In the genomic region with DNA sequence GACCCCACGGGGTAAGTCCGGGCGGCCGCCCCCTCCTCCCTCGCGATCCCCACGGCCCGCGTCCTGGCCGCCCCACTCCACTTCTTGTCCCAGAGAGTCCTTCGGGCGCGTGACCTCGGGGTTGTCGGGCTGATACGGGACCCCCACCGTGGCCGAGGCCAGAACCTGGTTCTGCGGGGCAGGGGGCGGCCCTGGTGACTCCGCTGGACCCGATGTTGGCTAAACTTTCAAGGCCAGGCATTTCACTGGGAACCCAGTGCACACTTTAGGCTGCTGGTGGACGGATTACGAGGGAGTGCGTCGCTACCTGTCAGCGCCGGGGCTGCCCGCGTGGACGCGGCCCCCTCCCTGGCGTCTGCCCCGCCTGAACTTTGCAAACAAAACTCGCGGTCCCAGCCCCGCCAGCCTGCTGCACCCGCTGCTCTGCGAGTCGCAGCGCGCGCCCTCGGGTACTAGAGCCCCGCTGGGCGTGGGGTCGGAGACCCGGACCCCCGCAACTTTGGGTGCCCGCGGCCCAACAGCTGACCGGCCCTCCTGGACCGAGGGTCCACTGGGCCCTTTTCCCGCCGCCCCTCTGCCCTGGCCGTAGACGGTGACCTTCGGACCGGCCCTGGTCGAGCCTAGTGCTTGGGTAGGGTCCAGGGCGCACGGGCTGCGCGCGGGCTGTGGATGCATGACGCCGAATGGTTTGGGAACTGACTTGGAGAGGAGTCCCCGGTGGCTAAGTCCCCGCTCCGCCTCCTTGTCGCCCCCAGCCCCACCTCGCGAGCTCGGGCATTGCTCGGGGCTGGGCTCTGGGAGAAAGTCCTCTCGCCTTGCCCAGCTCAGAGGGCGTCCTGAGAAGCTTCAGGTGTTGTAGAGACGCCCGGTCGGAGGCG, we compare ENCODE assay signal across 2 cellular contexts.
A peak's percentile ranks its signal among the peaks of the same experiment; 100 is the strongest.
TF ChIP-seq lines count a peak whose summit lies in the region.

No MANE protein-coding gene starts in this region.

TF ChIP-seq in WTC11, 78 proteins besides CTCF, POLR2A, EP300 and RAD21:
- TF ChIP-seq, protein P1, sequence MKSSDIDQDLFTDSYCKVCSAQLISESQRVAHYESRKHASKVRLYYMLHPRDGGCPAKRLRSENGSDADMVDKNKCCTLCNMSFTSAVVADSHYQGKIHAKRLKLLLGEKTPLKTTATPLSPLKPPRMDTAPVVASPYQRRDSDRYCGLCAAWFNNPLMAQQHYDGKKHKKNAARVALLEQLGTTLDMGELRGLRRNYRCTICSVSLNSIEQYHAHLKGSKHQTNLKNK (CRISPR knock-in tag; IDR thresholded peaks at IDR 0.05) = no peak
- TF ChIP-seq ZNF423 (CRISPR knock-in tag; IDR thresholded peaks at IDR 0.05) (0 out of 2 replicates have a peak, but pooled peaks have one; percentile 5), SP1 (CRISPR knock-in tag; conservative IDR thresholded peaks at IDR 0.05) (0 out of 2 replicates have a peak, but pooled peaks have one; percentile 32)

TF ChIP-seq in H1, 55 proteins besides CTCF, POLR2A, EP300 and RAD21:
- TF ChIP-seq BACH1 (IDR thresholded peaks at IDR 0.05; ENCODE audit: low read length) (no peak), GABPA (IDR thresholded peaks at IDR 0.05; ENCODE audit: borderline replicate concordance, insufficient read depth, low read length) (peak; percentile 38; the same call in 1 of the 2 replicates), SUZ12 (IDR thresholded peaks at IDR 0.05; ENCODE audit: low read length) (peak; percentile 82; the same call in 1 of the 2 replicates), SIRT6 (IDR thresholded peaks at IDR 0.05; ENCODE audit: low read length) (no peak), EZH2 (IDR thresholded peaks at IDR 0.05; ENCODE audit: low read depth, low read length, severe bottlenecking) (peak; percentile 84), SIX5 (IDR thresholded peaks at IDR 0.05; ENCODE audit: low read depth, low read length) (no peak), TAF7 (optimal IDR thresholded peaks at IDR 0.05; ENCODE audit: borderline replicate concordance, low read depth, low read length) (no peak), BCL11A (IDR thresholded peaks at IDR 0.05; ENCODE audit: low read depth in 2 of 2, low read length in 2 of 2) (no peak), KDM4A (IDR thresholded peaks at IDR 0.05; ENCODE audit: low read depth, low read length, severe bottlenecking) (peak; percentile 66), KDM5A (IDR thresholded peaks at IDR 0.05; ENCODE audit: low read length) (no peak), ASH2L (IDR thresholded peaks at IDR 0.05; ENCODE audit: low read length) (peak; percentile 51)
- TF ChIP-seq, protein P2, sequence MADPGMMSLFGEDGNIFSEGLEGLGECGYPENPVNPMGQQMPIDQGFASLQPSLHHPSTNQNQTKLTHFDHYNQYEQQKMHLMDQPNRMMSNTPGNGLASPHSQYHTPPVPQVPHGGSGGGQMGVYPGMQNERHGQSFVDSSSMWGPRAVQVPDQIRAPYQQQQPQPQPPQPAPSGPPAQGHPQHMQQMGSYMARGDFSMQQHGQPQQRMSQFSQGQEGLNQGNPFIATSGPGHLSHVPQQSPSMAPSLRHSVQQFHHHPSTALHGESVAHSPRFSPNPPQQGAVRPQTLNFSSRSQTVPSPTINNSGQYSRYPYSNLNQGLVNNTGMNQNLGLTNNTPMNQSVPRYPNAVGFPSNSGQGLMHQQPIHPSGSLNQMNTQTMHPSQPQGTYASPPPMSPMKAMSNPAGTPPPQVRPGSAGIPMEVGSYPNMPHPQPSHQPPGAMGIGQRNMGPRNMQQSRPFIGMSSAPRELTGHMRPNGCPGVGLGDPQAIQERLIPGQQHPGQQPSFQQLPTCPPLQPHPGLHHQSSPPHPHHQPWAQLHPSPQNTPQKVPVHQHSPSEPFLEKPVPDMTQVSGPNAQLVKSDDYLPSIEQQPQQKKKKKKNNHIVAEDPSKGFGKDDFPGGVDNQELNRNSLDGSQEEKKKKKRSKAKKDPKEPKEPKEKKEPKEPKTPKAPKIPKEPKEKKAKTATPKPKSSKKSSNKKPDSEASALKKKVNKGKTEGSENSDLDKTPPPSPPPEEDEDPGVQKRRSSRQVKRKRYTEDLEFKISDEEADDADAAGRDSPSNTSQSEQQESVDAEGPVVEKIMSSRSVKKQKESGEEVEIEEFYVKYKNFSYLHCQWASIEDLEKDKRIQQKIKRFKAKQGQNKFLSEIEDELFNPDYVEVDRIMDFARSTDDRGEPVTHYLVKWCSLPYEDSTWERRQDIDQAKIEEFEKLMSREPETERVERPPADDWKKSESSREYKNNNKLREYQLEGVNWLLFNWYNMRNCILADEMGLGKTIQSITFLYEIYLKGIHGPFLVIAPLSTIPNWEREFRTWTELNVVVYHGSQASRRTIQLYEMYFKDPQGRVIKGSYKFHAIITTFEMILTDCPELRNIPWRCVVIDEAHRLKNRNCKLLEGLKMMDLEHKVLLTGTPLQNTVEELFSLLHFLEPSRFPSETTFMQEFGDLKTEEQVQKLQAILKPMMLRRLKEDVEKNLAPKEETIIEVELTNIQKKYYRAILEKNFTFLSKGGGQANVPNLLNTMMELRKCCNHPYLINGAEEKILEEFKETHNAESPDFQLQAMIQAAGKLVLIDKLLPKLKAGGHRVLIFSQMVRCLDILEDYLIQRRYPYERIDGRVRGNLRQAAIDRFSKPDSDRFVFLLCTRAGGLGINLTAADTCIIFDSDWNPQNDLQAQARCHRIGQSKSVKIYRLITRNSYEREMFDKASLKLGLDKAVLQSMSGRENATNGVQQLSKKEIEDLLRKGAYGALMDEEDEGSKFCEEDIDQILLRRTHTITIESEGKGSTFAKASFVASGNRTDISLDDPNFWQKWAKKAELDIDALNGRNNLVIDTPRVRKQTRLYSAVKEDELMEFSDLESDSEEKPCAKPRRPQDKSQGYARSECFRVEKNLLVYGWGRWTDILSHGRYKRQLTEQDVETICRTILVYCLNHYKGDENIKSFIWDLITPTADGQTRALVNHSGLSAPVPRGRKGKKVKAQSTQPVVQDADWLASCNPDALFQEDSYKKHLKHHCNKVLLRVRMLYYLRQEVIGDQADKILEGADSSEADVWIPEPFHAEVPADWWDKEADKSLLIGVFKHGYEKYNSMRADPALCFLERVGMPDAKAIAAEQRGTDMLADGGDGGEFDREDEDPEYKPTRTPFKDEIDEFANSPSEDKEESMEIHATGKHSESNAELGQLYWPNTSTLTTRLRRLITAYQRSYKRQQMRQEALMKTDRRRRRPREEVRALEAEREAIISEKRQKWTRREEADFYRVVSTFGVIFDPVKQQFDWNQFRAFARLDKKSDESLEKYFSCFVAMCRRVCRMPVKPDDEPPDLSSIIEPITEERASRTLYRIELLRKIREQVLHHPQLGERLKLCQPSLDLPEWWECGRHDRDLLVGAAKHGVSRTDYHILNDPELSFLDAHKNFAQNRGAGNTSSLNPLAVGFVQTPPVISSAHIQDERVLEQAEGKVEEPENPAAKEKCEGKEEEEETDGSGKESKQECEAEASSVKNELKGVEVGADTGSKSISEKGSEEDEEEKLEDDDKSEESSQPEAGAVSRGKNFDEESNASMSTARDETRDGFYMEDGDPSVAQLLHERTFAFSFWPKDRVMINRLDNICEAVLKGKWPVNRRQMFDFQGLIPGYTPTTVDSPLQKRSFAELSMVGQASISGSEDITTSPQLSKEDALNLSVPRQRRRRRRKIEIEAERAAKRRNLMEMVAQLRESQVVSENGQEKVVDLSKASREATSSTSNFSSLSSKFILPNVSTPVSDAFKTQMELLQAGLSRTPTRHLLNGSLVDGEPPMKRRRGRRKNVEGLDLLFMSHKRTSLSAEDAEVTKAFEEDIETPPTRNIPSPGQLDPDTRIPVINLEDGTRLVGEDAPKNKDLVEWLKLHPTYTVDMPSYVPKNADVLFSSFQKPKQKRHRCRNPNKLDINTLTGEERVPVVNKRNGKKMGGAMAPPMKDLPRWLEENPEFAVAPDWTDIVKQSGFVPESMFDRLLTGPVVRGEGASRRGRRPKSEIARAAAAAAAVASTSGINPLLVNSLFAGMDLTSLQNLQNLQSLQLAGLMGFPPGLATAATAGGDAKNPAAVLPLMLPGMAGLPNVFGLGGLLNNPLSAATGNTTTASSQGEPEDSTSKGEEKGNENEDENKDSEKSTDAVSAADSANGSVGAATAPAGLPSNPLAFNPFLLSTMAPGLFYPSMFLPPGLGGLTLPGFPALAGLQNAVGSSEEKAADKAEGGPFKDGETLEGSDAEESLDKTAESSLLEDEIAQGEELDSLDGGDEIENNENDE (IDR thresholded peaks at IDR 0.05; ENCODE audit: insufficient replicate concordance, low read length) = no peak
- TF ChIP-seq, protein P3, sequence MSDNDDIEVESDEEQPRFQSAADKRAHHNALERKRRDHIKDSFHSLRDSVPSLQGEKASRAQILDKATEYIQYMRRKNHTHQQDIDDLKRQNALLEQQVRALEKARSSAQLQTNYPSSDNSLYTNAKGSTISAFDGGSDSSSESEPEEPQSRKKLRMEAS (IDR thresholded peaks at IDR 0.05) = no peak
- TF ChIP-seq, protein P4, sequence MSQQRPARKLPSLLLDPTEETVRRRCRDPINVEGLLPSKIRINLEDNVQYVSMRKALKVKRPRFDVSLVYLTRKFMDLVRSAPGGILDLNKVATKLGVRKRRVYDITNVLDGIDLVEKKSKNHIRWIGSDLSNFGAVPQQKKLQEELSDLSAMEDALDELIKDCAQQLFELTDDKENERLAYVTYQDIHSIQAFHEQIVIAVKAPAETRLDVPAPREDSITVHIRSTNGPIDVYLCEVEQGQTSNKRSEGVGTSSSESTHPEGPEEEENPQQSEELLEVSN (IDR thresholded peaks at IDR 0.05) = no peak
TF ChIP-seq in H1: peak in this region for 5.
